In genomic region chr1:45530632-45531135, GRCh38 we compare ENCODE assay signal across 27 cellular contexts. TPM values are rescaled to one million over a fixed set of nuclear protein-coding genes. Genes with fewer than 3 reads are reported as not detected.
"Had no signal": no experiment of that assay in that cellular context is flagged by ENCODE, and none has a peak within 500 bp of the region (broad histone marks: within the 10 kb centered on the region; RNA-seq: fewer than 3 reads in every experiment).

No MANE protein-coding gene starts in this region.

- H3K36me3 ChIP-seq: esophagus squamous epithelium, left ventricle myocardium inferior, lower lobe of right lung, ovary, right lobe of liver, suprapubic skin, transverse colon had no signal

- H3K36me3 Mint-ChIP-seq: natural killer cell had no signal

- H3K4me2 ChIP-seq: smooth muscle cell had no signal

- H3K9me3 Mint-ChIP-seq: effector memory CD8-positive, alpha-beta T cell; immature natural killer cell; natural killer cell; stimulated activated naive CD8-positive, alpha-beta T cell treated with anti-CD3 and anti-CD28 coated beads, Interleukin-15, amount 100 ng/mL, for 72 hours had no signal

- H3K27ac Mint-ChIP-seq: effector memory CD8-positive, alpha-beta T cell; immature natural killer cell; natural killer cell; stimulated activated naive CD8-positive, alpha-beta T cell treated with anti-CD3 and anti-CD28 coated beads, Interleukin-15, amount 100 ng/mL, for 72 hours had no signal

- H3K27me3 ChIP-seq: esophagus squamous epithelium, ovary, right lobe of liver, suprapubic skin, transverse colon had no signal

- H3K4me3 ChIP-seq: coronary artery, esophagus squamous epithelium, left ventricle myocardium inferior, lower lobe of right lung, ovary, psoas muscle, right lobe of liver, smooth muscle cell, suprapubic skin, transverse colon had no signal

- ATAC-seq: effector memory CD8-positive, alpha-beta T cell; left colon; lower lobe of right lung; natural killer cell; psoas muscle; right lobe of liver; stimulated activated naive CD8-positive, alpha-beta T cell treated with anti-CD3 and anti-CD28 coated beads, Interleukin-15, amount 100 ng/mL, for 72 hours had no signal

- H3K4me1 ChIP-seq: left ventricle myocardium inferior, psoas muscle, suprapubic skin had no signal

- H3K9me3 ChIP-seq: esophagus squamous epithelium, left ventricle myocardium inferior, lower lobe of right lung, ovary, psoas muscle, right lobe of liver, suprapubic skin, transverse colon had no signal

- H3K4me3 Mint-ChIP-seq: effector memory CD8-positive, alpha-beta T cell; immature natural killer cell; natural killer cell; stimulated activated naive CD8-positive, alpha-beta T cell treated with anti-CD3 and anti-CD28 coated beads, Interleukin-15, amount 100 ng/mL, for 72 hours had no signal

- H3K27ac ChIP-seq: coronary artery, esophagus squamous epithelium, left ventricle myocardium inferior, lower lobe of right lung, ovary, psoas muscle, right lobe of liver, suprapubic skin, transverse colon had no signal

- DNase-seq: effector memory CD8-positive, alpha-beta T cell; erythroblast; esophagus squamous epithelium; foreskin melanocyte; hypothalamus; immature natural killer cell; islet precursor cell; kidney glomerular epithelial cell; left colon; left ventricle myocardium inferior; lower lobe of right lung; natural killer cell; occipital lobe; ovary; posterior cingulate gyrus; psoas muscle; right lobe of liver; stimulated activated CD4-positive, alpha-beta T cell treated with anti-CD3 and anti-CD28 coated beads, Interleukin-12 subunit alpha, Interleukin-12 subunit beta, amount 100 ng/mL, for 4 hours; stimulated activated CD4-positive, alpha-beta T cell treated with anti-CD3 and anti-CD28 coated beads, Interleukin-1b, Interleukin-23, amount 100 ng/mL, for 48 hours; stimulated activated CD4-positive, alpha-beta T cell treated with anti-CD3 and anti-CD28 coated beads, Interleukin-4, amount 100 ng/mL, for 1 hour; stimulated activated CD8-positive, alpha-beta memory T cell treated with anti-CD3 and anti-CD28 coated beads, Interleukin-4, amount 100 ng/mL, for 48 hours; stimulated activated naive CD4-positive, alpha-beta T cell; stimulated activated naive CD8-positive, alpha-beta T cell treated with anti-CD3 and anti-CD28 coated beads, Interleukin-15, amount 100 ng/mL, for 72 hours; transverse colon had no signal

- H3K4me1 Mint-ChIP-seq: immature natural killer cell; natural killer cell; stimulated activated naive CD8-positive, alpha-beta T cell treated with anti-CD3 and anti-CD28 coated beads, Interleukin-15, amount 100 ng/mL, for 72 hours had no signal

- H3K27me3 Mint-ChIP-seq: effector memory CD8-positive, alpha-beta T cell; stimulated activated naive CD8-positive, alpha-beta T cell treated with anti-CD3 and anti-CD28 coated beads, Interleukin-15, amount 100 ng/mL, for 72 hours had no signal

RNA-seq across cellular contexts. Expression of gene CCDC163, which starts 30.8 kb away (rescaled TPM):
- total RNA-seq: occipital lobe had no signal
